ENCODE assay signal across 8 cellular contexts in the genomic region with DNA sequence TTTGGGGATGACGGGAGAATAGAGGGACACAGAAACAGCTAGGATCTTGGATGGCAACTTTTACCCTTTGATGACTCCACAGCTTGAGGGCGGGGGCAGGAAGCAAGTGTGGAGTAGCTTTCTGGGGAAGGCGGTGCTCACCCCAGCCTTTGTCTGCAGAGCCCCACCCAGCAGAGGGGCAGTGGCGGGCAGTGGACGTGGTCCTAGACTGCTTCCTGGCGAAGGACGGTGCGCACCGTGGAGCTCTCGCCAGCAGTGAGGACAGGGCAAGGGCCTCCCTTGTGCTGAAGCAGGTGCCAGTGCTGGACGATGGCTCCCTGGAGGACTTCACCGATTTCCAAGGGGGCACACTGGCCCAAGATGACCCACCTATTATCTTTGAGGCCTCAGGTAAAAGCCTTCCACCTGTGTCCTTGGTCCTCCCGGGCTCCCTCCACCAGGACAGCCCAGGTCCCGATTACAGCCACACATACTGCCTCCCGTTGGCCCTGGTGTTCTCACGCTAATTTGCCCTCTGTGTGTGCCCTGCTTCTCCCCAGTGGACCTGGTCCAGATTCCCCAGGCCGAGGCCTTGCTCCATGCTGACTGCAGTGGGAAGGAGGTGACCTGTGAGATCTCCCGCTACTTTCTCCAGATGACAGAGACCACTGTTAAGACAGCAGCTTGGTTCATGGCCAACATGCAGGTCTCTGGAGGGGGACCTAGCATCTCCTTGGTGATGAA. TPM values are rescaled to one million over a fixed set of nuclear protein-coding genes. Genes with fewer than 3 reads are reported as not detected.
DNase-seq lines count a peak whose midpoint lies in the region; ATAC-seq and TF ChIP-seq lines count a peak whose summit lies in the region.

No MANE protein-coding gene starts in this region.

- ATAC-seq in GM18873 (IDR thresholded peaks at IDR 0.05; ENCODE audit: low FRiP score, unreplicated experiment) (no peak), GM21515 (IDR thresholded peaks at IDR 0.05; ENCODE audit: unreplicated experiment) (no peak), HG02970 (IDR thresholded peaks at IDR 0.05; ENCODE audit: low FRiP score, unreplicated experiment) (no peak)

- H3K27ac ChIP-seq in cingulate gyrus (ENCODE audit: low read depth, low read length) (peak overlapping the region; percentile 90), muscle layer of colon (ENCODE audit: low read depth, low read length) (peak overlapping the region; percentile 100)

- H3K9me3 ChIP-seq in muscle layer of colon (ENCODE audit: low read length), result no peaks in the 10 kb centered on the region

- no peaks in the 10 kb centered on the region for H3K27me3 ChIP-seq in muscle layer of colon (ENCODE audit: control insufficient read depth in 1 of 2, insufficient read depth in 2 of 2, low read length in 2 of 2)

- peak overlapping the region; percentile 80 for H3K4me3 ChIP-seq in AG10803 (ENCODE audit: low read length)
- H3K4me3 ChIP-seq in muscle layer of colon (ENCODE audit: low read depth in 1 of 2, low read length in 2 of 2), result peak overlapping the region; percentile 55 to 97

- DNase-seq in AG10803 (ENCODE audit: low read depth) (no peak), LHCN-M2 (ENCODE audit: low read depth) (peak; percentile 43), NCI-H526 (lab: John Stamatoyannopoulos, UW) (no peak)

- TF ChIP-seq CTCF in AG10803 (conservative IDR thresholded peaks at IDR 0.05; ENCODE audit: low read length), result no peak

- peaks cover 26% of the 10 kb centered on the region for H3K4me1 ChIP-seq in muscle layer of colon (ENCODE audit: insufficient read depth, low read length)

- peak overlapping the region; percentile 90 for H3K9ac ChIP-seq in muscle layer of colon (ENCODE audit: low read length)

- H3K36me3 ChIP-seq in muscle layer of colon (ENCODE audit: insufficient read depth, low read length), result peaks cover 35% of the 10 kb centered on the region

RNA-seq across cellular contexts. Expression of a gene that starts 1.2 kb away (rescaled TPM):
- total RNA-seq in LHCN-M2 (2014; rRNA removed), result 8.5 and 9.4 TPM in 2 replicates
- 7.5 TPM for polyA plus RNA-seq in LHCN-M2 (2012)

RNA-seq across cellular contexts. Expression of a gene that starts 8.3 kb away (rescaled TPM):
- 0.17 and 0.19 TPM in 2 replicates for total RNA-seq in LHCN-M2 (2014; rRNA removed)
- polyA plus RNA-seq in LHCN-M2 (2012), result 0.46 TPM

RNA-seq across cellular contexts. Expression of a gene that starts 17.4 kb away (rescaled TPM):
- 8.0 and 12.9 TPM in 2 replicates for total RNA-seq in LHCN-M2 (2014; rRNA removed)
- 16.5 TPM for polyA plus RNA-seq in LHCN-M2 (2012)

RNA-seq across cellular contexts. Expression of a gene that starts 40.0 kb away (rescaled TPM):
- 113 and 124 TPM in 2 replicates for total RNA-seq in LHCN-M2 (2014; rRNA removed)
- polyA plus RNA-seq in LHCN-M2 (2012), result 356 TPM

RNA-seq across cellular contexts. Expression of a gene that starts 40.8 kb away (rescaled TPM):
- 93.5 and 112 TPM in 2 replicates for total RNA-seq in LHCN-M2 (2014; rRNA removed)
- 45.5 TPM for polyA plus RNA-seq in LHCN-M2 (2012)
